In the genomic region with DNA sequence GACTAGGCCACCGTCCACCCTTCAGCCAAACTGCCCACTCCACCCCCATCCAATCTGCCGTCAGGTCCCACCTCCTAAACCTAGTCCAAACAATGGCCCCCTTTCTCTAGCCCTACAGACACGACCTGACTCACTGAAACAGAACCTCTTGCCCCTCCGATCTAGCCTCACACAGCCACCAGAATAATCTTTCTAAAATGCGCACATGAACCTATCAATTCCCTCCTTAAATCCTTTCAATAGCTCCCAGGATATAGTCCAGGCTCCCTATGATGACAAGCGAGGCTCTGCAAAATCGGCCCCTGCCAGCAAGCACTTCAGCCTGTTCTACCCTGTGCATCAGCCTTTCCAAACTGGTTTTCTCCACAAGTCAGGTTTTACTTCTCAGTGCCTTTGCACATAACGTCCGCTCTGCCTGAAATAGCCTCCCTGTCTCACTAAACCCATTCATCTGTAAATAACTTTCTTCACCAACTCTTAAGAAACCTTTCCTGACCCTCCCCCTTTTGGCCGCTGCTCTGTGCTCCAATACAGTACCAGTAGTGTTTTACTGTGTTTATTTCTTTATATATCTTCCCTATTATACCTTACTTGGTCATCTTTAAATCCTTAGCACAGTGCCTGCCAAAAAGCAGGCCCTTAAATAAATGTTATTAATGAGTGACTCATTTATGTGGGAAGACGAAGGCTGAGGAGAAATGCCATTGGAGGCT, we compare ENCODE assay signal across 8 cellular contexts. TPM values are rescaled to one million over a fixed set of nuclear protein-coding genes. Genes with fewer than 3 reads are reported as not detected.
DNase-seq lines count a peak whose midpoint lies in the region; ATAC-seq and TF ChIP-seq lines count a peak whose summit lies in the region.

No MANE protein-coding gene starts in this region.

- TF ChIP-seq CTCF in astrocyte of the cerebellum (IDR thresholded peaks at IDR 0.05; ENCODE audit: low read depth, low read length, missing control alignments) (no peak), suprapubic skin (IDR thresholded peaks at IDR 0.05) (no peak)

- TF ChIP-seq EP300 in suprapubic skin (IDR thresholded peaks at IDR 0.05) = no peak

- peaks cover 22% of the 10 kb centered on the region for H3K4me1 ChIP-seq in suprapubic skin

- DNase-seq in activated CD4-positive, alpha-beta T cell treated with anti-CD3 and anti-CD28 coated beads, Interleukin-2, amount 10 ng/mL, durations not matched to agents 24 days and 14 days = no peak
- no peak for DNase-seq in activated CD4-positive, alpha-beta T cell treated with anti-CD3 and anti-CD28 coated beads, Interleukin-2, amount 50 U/mL, for 4 hours
- DNase-seq in astrocyte of the cerebellum (ENCODE audit: low read depth) = peak; percentile 38
- peak; percentile 88 for DNase-seq in iris pigment epithelial cell (ENCODE audit: low read depth)
- DNase-seq in suprapubic skin (ENCODE audit: low spot score in 2 of 2) = no peak
- DNase-seq in stimulated activated CD8-positive, alpha-beta memory T cell treated with anti-CD3 and anti-CD28 coated beads, Interleukin-4, amount 100 ng/mL, for 48 hours = no peak
- no peak for DNase-seq in NCI-H774 (lab: John Stamatoyannopoulos, UW)

- H3K36me3 Mint-ChIP-seq in activated CD4-positive, alpha-beta T cell treated with anti-CD3 and anti-CD28 coated beads, Interleukin-2, amount 10 ng/mL, durations not matched to agents 24 days and 14 days (ENCODE audit: low read depth) = peaks cover 4% of the 10 kb centered on the region

- intact Hi-C loops in activated CD4-positive, alpha-beta T cell treated with anti-CD3 and anti-CD28 coated beads, Interleukin-2, amount 10 ng/mL, durations not matched to agents 24 days and 14 days (cut with micrococcal nuclease) = loop anchor here (1.0 kb wide), 1 partner anchor 9 kb away; the partner anchor contains the start of gene CDC20

- in situ Hi-C loops in astrocyte of the cerebellum (cut with HindIII; ENCODE audit: low sequenced_read_pairs) = no loop called here

- H3K9me3 Mint-ChIP-seq in activated CD4-positive, alpha-beta T cell treated with anti-CD3 and anti-CD28 coated beads, Interleukin-2, amount 10 ng/mL, durations not matched to agents 24 days and 14 days = no peaks in the 10 kb centered on the region

- peaks cover 2% of the 10 kb centered on the region for H3K27me3 Mint-ChIP-seq in activated CD4-positive, alpha-beta T cell treated with anti-CD3 and anti-CD28 coated beads, Interleukin-2, amount 10 ng/mL, durations not matched to agents 24 days and 14 days

- no peaks in the 10 kb centered on the region for H3K36me3 ChIP-seq in suprapubic skin

- H3K27ac Mint-ChIP-seq in activated CD4-positive, alpha-beta T cell treated with anti-CD3 and anti-CD28 coated beads, Interleukin-2, amount 10 ng/mL, durations not matched to agents 24 days and 14 days = peak overlapping the region; percentile 78

- 50% methylated on average over 11 of the region's 11 CpGs for WGBS in suprapubic skin

- no peaks in the 10 kb centered on the region for H3K27me3 ChIP-seq in suprapubic skin

- H3K4me3 ChIP-seq in astrocyte of the cerebellum (ENCODE audit: low read depth, low read length) (peak overlapping the region; percentile 47), suprapubic skin (peak overlapping the region; percentile 55)

- H3K4me3 Mint-ChIP-seq in activated CD4-positive, alpha-beta T cell treated with anti-CD3 and anti-CD28 coated beads, Interleukin-2, amount 10 ng/mL, durations not matched to agents 24 days and 14 days = peak overlapping the region; percentile 65

- peaks cover 19% of the 10 kb centered on the region for H3K4me1 Mint-ChIP-seq in activated CD4-positive, alpha-beta T cell treated with anti-CD3 and anti-CD28 coated beads, Interleukin-2, amount 10 ng/mL, durations not matched to agents 24 days and 14 days

- TF ChIP-seq POLR2A in suprapubic skin (IDR thresholded peaks at IDR 0.05) = no peak

- H3K9me3 ChIP-seq in suprapubic skin = no peaks in the 10 kb centered on the region

- ATAC-seq in HG02678 (IDR thresholded peaks at IDR 0.05; ENCODE audit: unreplicated experiment) = no peak

- H3K27ac ChIP-seq in suprapubic skin = peak overlapping the region; percentile 91

RNA-seq across cellular contexts. Expression of gene CDC20, which starts 9.0 kb away (rescaled TPM):
- total RNA-seq in activated CD4-positive, alpha-beta T cell treated with anti-CD3 and anti-CD28 coated beads, Interleukin-2, amount 10 ng/mL, durations not matched to agents 24 days and 14 days = 84.3 and 86.9 TPM in 2 replicates
- total RNA-seq in suprapubic skin = 10 to 100 TPM in 1 of 4 donors, 1 to 10 TPM in 3; 5.8 to 11.6 (median 7.8) TPM

RNA-seq across cellular contexts. Expression of gene MPL, which starts 12.1 kb away (rescaled TPM):
- not detected in 2 replicates for total RNA-seq in activated CD4-positive, alpha-beta T cell treated with anti-CD3 and anti-CD28 coated beads, Interleukin-2, amount 10 ng/mL, durations not matched to agents 24 days and 14 days
- total RNA-seq in suprapubic skin = not detected

RNA-seq across cellular contexts. Expression of gene ELOVL1, which starts 18.1 kb away (rescaled TPM):
- total RNA-seq in activated CD4-positive, alpha-beta T cell treated with anti-CD3 and anti-CD28 coated beads, Interleukin-2, amount 10 ng/mL, durations not matched to agents 24 days and 14 days = 76.8 and 85.1 TPM in 2 replicates
- total RNA-seq in suprapubic skin = 100 to 1,000 TPM; 149 to 434 (median 349) TPM

RNA-seq across cellular contexts. Expression of gene MED8, which starts 39.9 kb away (rescaled TPM):
- 39.6 and 45.1 TPM in 2 replicates for total RNA-seq in activated CD4-positive, alpha-beta T cell treated with anti-CD3 and anti-CD28 coated beads, Interleukin-2, amount 10 ng/mL, durations not matched to agents 24 days and 14 days
- total RNA-seq in suprapubic skin = 10 to 100 TPM; 26.8 to 43.2 (median 40.3) TPM

RNA-seq across cellular contexts. Expression of gene SZT2, which starts 39.9 kb away (rescaled TPM):
- total RNA-seq in activated CD4-positive, alpha-beta T cell treated with anti-CD3 and anti-CD28 coated beads, Interleukin-2, amount 10 ng/mL, durations not matched to agents 24 days and 14 days = 54.0 and 56.2 TPM in 2 replicates
- total RNA-seq in suprapubic skin = 100 to 1,000 TPM in 1 of 4 donors, 10 to 100 TPM in 3; 44.2 to 132 (median 65.5) TPM

Comparison
In these comparisons a context has a peak if more than half of its experiments do, and no peak if none do; other contexts are left out.
1. DNase-seq: peak in astrocyte of the cerebellum (single experiment) and iris pigment epithelial cell (single experiment); none in activated CD4-positive, alpha-beta T cell treated with anti-CD3 and anti-CD28 coated beads, Interleukin-2, amount 10 ng/mL, durations not matched to agents 24 days and 14 days (single experiment), activated CD4-positive, alpha-beta T cell treated with anti-CD3 and anti-CD28 coated beads, Interleukin-2, amount 50 U/mL, for 4 hours (0 of 2), suprapubic skin (0 of 2), stimulated activated CD8-positive, alpha-beta memory T cell treated with anti-CD3 and anti-CD28 coated beads, Interleukin-4, amount 100 ng/mL, for 48 hours (single experiment) and NCI-H774 (single experiment).